In genomic region chr17:73829676-73830280, GRCh38 we compare ENCODE assay signal across 23 cellular contexts.
DNase-seq lines count a peak whose midpoint lies in the region; ATAC-seq, FAIRE-seq and TF ChIP-seq lines count a peak whose summit lies in the region.
"Had no signal": no experiment of that assay in that cellular context is flagged by ENCODE, and none has a peak within 500 bp of the region (broad histone marks: within the 10 kb centered on the region; RNA-seq: fewer than 3 reads in every experiment).

No MANE protein-coding gene starts in this region.

- H3K4me2 ChIP-seq in neural progenitor cell: no peak overlapping the region

- H3K27me3 Mint-ChIP-seq in activated naive CD4-positive, alpha-beta T cell treated with anti-CD3 and anti-CD28 coated beads, Interleukin-2, amount 10 ng/mL, durations not matched to agents 7 days and 5 days: peaks cover 8% of the 10 kb centered on the region
- peaks cover 4% of the 10 kb centered on the region for H3K27me3 Mint-ChIP-seq in neural progenitor cell (ENCODE audit: insufficient read depth, low read depth)
- peaks cover 6% of the 10 kb centered on the region for H3K27me3 Mint-ChIP-seq in osteocyte (ENCODE audit: unreplicated experiment)

- DNase-seq in activated naive CD4-positive, alpha-beta T cell treated with anti-CD3 and anti-CD28 coated beads, Interleukin-2, amount 10 ng/mL, durations not matched to agents 7 days and 5 days: no peak
- DNase-seq in activated naive CD4-positive, alpha-beta T cell treated with anti-CD3 and anti-CD28 coated beads, Interleukin-2, amount 50 U/mL, for 72 hours (ENCODE audit: low spot score in 2 of 2): no peak
- DNase-seq in bronchial epithelial cell (ENCODE audit: low read depth): no peak
- peak; percentile 6 for DNase-seq in neural progenitor cell (ENCODE audit: low spot score)
- no peak for DNase-seq in sciatic nerve (ENCODE audit: low spot score)
- DNase-seq in osteocyte (ENCODE audit: extremely low spot score, unreplicated experiment): no peak
- DNase-seq: Calu3, DND-41, NCI-H1048, NCI-H1417, NCI-H1694 treated with DMSO at 0.1 percent for 48 hours, NCI-H2081, NCI-H2227 treated with DMSO at 0.1 percent for 48 hours, NCI-H526 treated with DMSO at 0.1 percent for 48 hours, Right ventricle myocardium superior, RPMI8226 had no signal

- H3K4me3 ChIP-seq in bronchial epithelial cell (ENCODE audit: low read depth, low read length): no peak overlapping the region
- no peak overlapping the region for H3K4me3 ChIP-seq in neural progenitor cell

- intact Hi-C loops in sciatic nerve (cut with DNase I): no loop called here

- no peak overlapping the region for H3K9ac ChIP-seq in neural progenitor cell

- H3K36me3 ChIP-seq in bronchial epithelial cell (ENCODE audit: control insufficient read depth, insufficient read depth, low read length) (no peaks in the 10 kb centered on the region), neural progenitor cell (no peaks in the 10 kb centered on the region)

- no peak overlapping the region for H3K4me3 Mint-ChIP-seq in activated naive CD4-positive, alpha-beta T cell treated with anti-CD3 and anti-CD28 coated beads, Interleukin-2, amount 10 ng/mL, durations not matched to agents 7 days and 5 days
- H3K4me3 Mint-ChIP-seq in neural progenitor cell (no peak overlapping the region), osteocyte (ENCODE audit: unreplicated experiment) (no peak overlapping the region)
- H3K4me3 Mint-ChIP-seq: B cell had no signal

- TF ChIP-seq CTCF in bronchial epithelial cell (IDR thresholded peaks at IDR 0.05; ENCODE audit: insufficient read depth, low read length, severe bottlenecking): no peak
- TF ChIP-seq CTCF in neural progenitor cell (IDR thresholded peaks at IDR 0.05): no peak
- no peak for TF ChIP-seq CTCF in osteocyte (IDR thresholded peaks at IDR 0.05)

- H4K20me1 ChIP-seq in neural progenitor cell (ENCODE audit: low read depth): no peaks in the 10 kb centered on the region

- ATAC-seq in activated naive CD4-positive, alpha-beta T cell treated with anti-CD3 and anti-CD28 coated beads, Interleukin-2, amount 50 U/mL, for 72 hours: no peak
- ATAC-seq in sciatic nerve: no peak
- ATAC-seq in activated CD4-positive, CD25-positive, alpha-beta regulatory T cell treated with anti-CD3 and anti-CD28 coated beads, Interleukin-2, amount 50 U/mL, for 24 hours: no peak
- ATAC-seq: HCT116 had no signal

- H3F3A ChIP-seq in neural progenitor cell (ENCODE audit: low read depth): peaks cover 4% of the 10 kb centered on the region

- peaks cover 2% of the 10 kb centered on the region for H3K36me3 Mint-ChIP-seq in activated naive CD4-positive, alpha-beta T cell treated with anti-CD3 and anti-CD28 coated beads, Interleukin-2, amount 10 ng/mL, durations not matched to agents 7 days and 5 days
- peaks cover 0 to 8% of the 10 kb centered on the region in 2 donors for H3K36me3 Mint-ChIP-seq in activated naive CD4-positive, alpha-beta T cell treated with anti-CD3 and anti-CD28 coated beads, Interleukin-2, amount 50 U/mL, for 72 hours
- H3K36me3 Mint-ChIP-seq in neural progenitor cell (no peaks in the 10 kb centered on the region), osteocyte (ENCODE audit: unreplicated experiment) (no peaks in the 10 kb centered on the region)

- peak overlapping the region; percentile 80 for H3K27ac Mint-ChIP-seq in activated naive CD4-positive, alpha-beta T cell treated with anti-CD3 and anti-CD28 coated beads, Interleukin-2, amount 10 ng/mL, durations not matched to agents 7 days and 5 days
- peak overlapping the region in 1 of 2 donors; percentile 39 for H3K27ac Mint-ChIP-seq in activated naive CD4-positive, alpha-beta T cell treated with anti-CD3 and anti-CD28 coated beads, Interleukin-2, amount 50 U/mL, for 72 hours
- H3K27ac Mint-ChIP-seq in neural progenitor cell (peak overlapping the region; percentile 57), osteocyte (ENCODE audit: unreplicated experiment) (no peak overlapping the region)
- H3K27ac Mint-ChIP-seq: B cell had no signal

- peaks cover 1% of the 10 kb centered on the region for H3K9me3 Mint-ChIP-seq in activated naive CD4-positive, alpha-beta T cell treated with anti-CD3 and anti-CD28 coated beads, Interleukin-2, amount 10 ng/mL, durations not matched to agents 7 days and 5 days
- peaks cover 0 to 3% of the 10 kb centered on the region in 2 donors for H3K9me3 Mint-ChIP-seq in activated naive CD4-positive, alpha-beta T cell treated with anti-CD3 and anti-CD28 coated beads, Interleukin-2, amount 50 U/mL, for 72 hours
- no peaks in the 10 kb centered on the region for H3K9me3 Mint-ChIP-seq in neural progenitor cell
- no peaks in the 10 kb centered on the region for H3K9me3 Mint-ChIP-seq in osteocyte (ENCODE audit: unreplicated experiment)

- FAIRE-seq in bronchial epithelial cell (lab: Jason Lieb, UNC): peak; percentile 13
- FAIRE-seq: GM12892 had no signal

- H2AFZ ChIP-seq in neural progenitor cell (replicated peaks): peak overlapping the region; percentile 50

- peaks cover 67% of the 10 kb centered on the region for H3K4me1 Mint-ChIP-seq in activated naive CD4-positive, alpha-beta T cell treated with anti-CD3 and anti-CD28 coated beads, Interleukin-2, amount 10 ng/mL, durations not matched to agents 7 days and 5 days
- H3K4me1 Mint-ChIP-seq in neural progenitor cell (peaks cover 36% of the 10 kb centered on the region), osteocyte (ENCODE audit: unreplicated experiment) (no peaks in the 10 kb centered on the region)
- H3K4me1 Mint-ChIP-seq: B cell had no signal

- peaks cover 7% of the 10 kb centered on the region for H3K4me1 ChIP-seq in neural progenitor cell

- no peaks in the 10 kb centered on the region for H3K9me3 ChIP-seq in neural progenitor cell (ENCODE audit: low read depth)

- H3K27me3 ChIP-seq in bronchial epithelial cell (ENCODE audit: control insufficient read depth, insufficient read depth, low read length): no peaks in the 10 kb centered on the region
- H3K27me3 ChIP-seq in neural progenitor cell: no peaks in the 10 kb centered on the region

- no peaks in the 10 kb centered on the region for H3K79me2 ChIP-seq in neural progenitor cell (ENCODE audit: low read depth)

- CTCF ChIA-PET in activated naive CD4-positive, alpha-beta T cell treated with anti-CD3 and anti-CD28 coated beads, Interleukin-2, amount 10 ng/mL, durations not matched to agents 7 days and 5 days (lab: Charles Lee): no interaction called here

- H3K27ac ChIP-seq in neural progenitor cell: no peak overlapping the region
- H3K27ac ChIP-seq: 22Rv1, C4-2B, HL-60 had no signal
